In genomic region chr5:96629774-96630173, GRCh38 we compare ENCODE assay signal across 8 cellular contexts.
DNase-seq lines count a peak whose midpoint lies in the region; ATAC-seq and TF ChIP-seq lines count a peak whose summit lies in the region.

No MANE protein-coding gene starts in this region.

- H3K4me3 ChIP-seq in LNCaP clone FGC (ENCODE audit: low read depth, low read length), result no peak overlapping the region

- intact Hi-C loops in head of caudate nucleus (cut with DNase I), result no loop called here

- no peak for TF ChIP-seq CTCF in LNCaP clone FGC (IDR thresholded peaks at IDR 0.05; ENCODE audit: control insufficient read depth, extremely low read depth, insufficient read depth)
- no peak for TF ChIP-seq CTCF in VCaP (conservative IDR thresholded peaks at IDR 0.05)

- ATAC-seq in GM18502 (IDR thresholded peaks at IDR 0.05; ENCODE audit: poor library complexity, unreplicated experiment), result no peak

- peak; percentile 83 for DNase-seq in AG20443 (ENCODE audit: low spot score)
- peak; percentile 93 for DNase-seq in LNCaP clone FGC (ENCODE audit: low read depth)
- peak; percentile 42 for DNase-seq in left kidney (ENCODE audit: low read depth, low spot score)
- no peak for DNase-seq in OCI-M2 (lab: John Stamatoyannopoulos, UW; ENCODE audit: unreplicated experiment)
- DNase-seq in cerebellar cortex (ENCODE audit: low spot score), result no peak
- DNase-seq in head of caudate nucleus, result no peak

- peak overlapping the region; percentile 82 for H3K27ac ChIP-seq in VCaP

Comparison
In these comparisons a context has a peak if more than half of its experiments do, and no peak if none do; other contexts are left out.
1. DNase-seq: peak in AG20443 (single experiment), LNCaP clone FGC (single experiment) and left kidney (single experiment); none in OCI-M2 (single experiment), cerebellar cortex (single experiment) and head of caudate nucleus (0 of 42).